Comparison of ENCODE assay signal across 8 cellular contexts in genomic region chr6:88177961-88178464, GRCh38. TPM values are rescaled to one million over a fixed set of nuclear protein-coding genes. Genes with fewer than 3 reads are reported as not detected.
DNase-seq lines count a peak whose midpoint lies in the region; ATAC-seq, FAIRE-seq and TF ChIP-seq lines count a peak whose summit lies in the region.
"Had no signal": no experiment of that assay in that cellular context is flagged by ENCODE, and none has a peak within 500 bp of the region (broad histone marks: within the 10 kb centered on the region; RNA-seq: fewer than 3 reads in every experiment).

No MANE protein-coding gene starts in this region.

- no peak overlapping the region for H3K4me3 ChIP-seq in esophagus squamous epithelium

- no peak for TF ChIP-seq CTCF in esophagus squamous epithelium (IDR thresholded peaks at IDR 0.05)

- no peaks in the 10 kb centered on the region for H3K27me3 ChIP-seq in esophagus squamous epithelium

- ATAC-seq in GM19324 (IDR thresholded peaks at IDR 0.05; ENCODE audit: low FRiP score, unreplicated experiment) (peak; percentile 46), HG03025 (IDR thresholded peaks at IDR 0.05; ENCODE audit: low FRiP score, unreplicated experiment) (peak; percentile 69)

- no peaks in the 10 kb centered on the region for H3K4me1 ChIP-seq in esophagus squamous epithelium

- TF ChIP-seq POLR2A in esophagus squamous epithelium (IDR thresholded peaks at IDR 0.05): no peak

- DNase-seq in RCC 7860 (ENCODE audit: low spot score) (peak; percentile 40), smooth muscle cell of the brain vasculature (ENCODE audit: low read depth, low spot score) (peak; percentile 35), esophagus squamous epithelium (lab: John Stamatoyannopoulos, UW) (no peak), NCI-H1417 (lab: John Stamatoyannopoulos, UW) (no peak), OCI-M2 (lab: John Stamatoyannopoulos, UW; ENCODE audit: unreplicated experiment) (no peak)
- DNase-seq: RPMI8226 had no signal

- H3K36me3 ChIP-seq in esophagus squamous epithelium: no peaks in the 10 kb centered on the region

- 63 to 71% methylated on average over 2 to 3 of the region's 3 CpGs for WGBS in esophagus squamous epithelium, 2 donors

- H3K9me3 ChIP-seq in esophagus squamous epithelium: no peaks in the 10 kb centered on the region

- no peak overlapping the region for H3K27ac ChIP-seq in esophagus squamous epithelium

- intact Hi-C loops in esophagus squamous epithelium (cut with DNase I): no loop called here

- FAIRE-seq in RCC 7860 (lab: Jason Lieb, UNC): peak; percentile 79

RNA-seq across cellular contexts. Expression of gene CNR1, which starts 11.9 kb away (rescaled TPM):
- 1 to 10 TPM in 2 of 4 donors, under 1 TPM in 2; 0.38 to 7.2 (median 2.7) TPM for total RNA-seq in esophagus squamous epithelium

Comparison
In these comparisons a context has a peak if more than half of its experiments do, and no peak if none do; other contexts are left out.
1. DNase-seq: peak in RCC 7860 (single experiment) and smooth muscle cell of the brain vasculature (single experiment); none in esophagus squamous epithelium (single experiment), NCI-H1417 (0 of 3) and OCI-M2 (single experiment).